20 cellular contexts compared by ENCODE assay signal in genomic region chr6:2507016-2507415, GRCh38.
"Had no signal": no experiment of that assay in that cellular context is flagged by ENCODE, and none has a peak within 500 bp of the region (broad histone marks: within the 10 kb centered on the region; RNA-seq: fewer than 3 reads in every experiment).

No MANE protein-coding gene starts in this region.

- H3K4me1 Mint-ChIP-seq: activated naive CD4-positive, alpha-beta T cell treated with anti-CD3 and anti-CD28 coated beads, Interleukin-2, amount 10 ng/mL, durations not matched to agents 7 days and 5 days; activated naive CD8-positive, alpha-beta T cell treated with anti-CD3 and anti-CD28 coated beads, Interleukin-2, amount 50 U/mL, for 24 hours; naive thymus-derived CD4-positive, alpha-beta T cell; stimulated activated effector memory CD8-positive, alpha-beta T cell treated with anti-CD3 and anti-CD28 coated beads, Interleukin-12 subunit alpha, Interleukin-12 subunit beta, amount 100 ng/mL, for 72 hours had no signal

- H3K27me3 ChIP-seq: right lobe of liver, upper lobe of right lung had no signal

- H3K4me1 ChIP-seq: pancreas, stomach, upper lobe of right lung had no signal

- H3K27ac Mint-ChIP-seq: activated naive CD4-positive, alpha-beta T cell treated with anti-CD3 and anti-CD28 coated beads, Interleukin-2, amount 10 ng/mL, durations not matched to agents 7 days and 5 days; activated naive CD8-positive, alpha-beta T cell treated with anti-CD3 and anti-CD28 coated beads, Interleukin-2, amount 50 U/mL, for 24 hours; naive thymus-derived CD4-positive, alpha-beta T cell; stimulated activated effector memory CD8-positive, alpha-beta T cell treated with anti-CD3 and anti-CD28 coated beads, Interleukin-12 subunit alpha, Interleukin-12 subunit beta, amount 100 ng/mL, for 72 hours had no signal

- H3K27ac ChIP-seq: esophagus muscularis mucosa, pancreas, right lobe of liver, stomach, upper lobe of right lung, VCaP had no signal

- H3K9me3 ChIP-seq: esophagus muscularis mucosa, pancreas, right lobe of liver, stomach, upper lobe of right lung had no signal

- H3K36me3 ChIP-seq: esophagus muscularis mucosa, pancreas, right lobe of liver, stomach, upper lobe of right lung had no signal

- ATAC-seq: activated naive CD8-positive, alpha-beta T cell treated with anti-CD3 and anti-CD28 coated beads, Interleukin-2, amount 50 U/mL, for 24 hours; naive thymus-derived CD4-positive, alpha-beta T cell; pancreas; right lobe of liver; stimulated activated effector memory CD8-positive, alpha-beta T cell treated with anti-CD3 and anti-CD28 coated beads, Interleukin-12 subunit alpha, Interleukin-12 subunit beta, amount 100 ng/mL, for 72 hours; upper lobe of right lung had no signal

- DNase-seq: activated CD4-positive, alpha-beta T cell treated with anti-CD3 and anti-CD28 coated beads, Interleukin-2, amount 50 U/mL, for 1 hour; activated CD4-positive, CD25-positive, alpha-beta regulatory T cell treated with anti-CD3 and anti-CD28 coated beads, Interleukin-2, amount 50 U/mL, for 72 hours; activated CD8-positive, alpha-beta memory T cell treated with anti-CD3 and anti-CD28 coated beads, Interleukin-2, amount 50 U/mL, for 4 hours; activated effector memory CD4-positive, alpha-beta T cell treated with Interleukin-2 at 50 U/mL for 16 hours; activated naive CD4-positive, alpha-beta T cell treated with anti-CD3 and anti-CD28 coated beads, Interleukin-2, amount 10 ng/mL, durations not matched to agents 7 days and 5 days; activated naive CD8-positive, alpha-beta T cell treated with anti-CD3 and anti-CD28 coated beads, Interleukin-2, amount 50 U/mL, for 24 hours; activated T-cell treated with anti-CD3 and anti-CD28 coated beads, Interleukin-2, amount 50 U/mL, for 48 hours; anterior cingulate cortex; effector CD4-positive, alpha-beta T cell; mesenchymal stem cell; naive thymus-derived CD4-positive, alpha-beta T cell; pancreas; right lobe of liver; stimulated activated CD4-positive, alpha-beta T cell treated with anti-CD3 and anti-CD28 coated beads, Interleukin-4, amount 100 ng/mL, for 24 hours; stomach; T-helper 2 cell; upper lobe of right lung had no signal

- H3K9me3 Mint-ChIP-seq: activated naive CD4-positive, alpha-beta T cell treated with anti-CD3 and anti-CD28 coated beads, Interleukin-2, amount 10 ng/mL, durations not matched to agents 7 days and 5 days; activated naive CD8-positive, alpha-beta T cell treated with anti-CD3 and anti-CD28 coated beads, Interleukin-2, amount 50 U/mL, for 24 hours; stimulated activated effector memory CD8-positive, alpha-beta T cell treated with anti-CD3 and anti-CD28 coated beads, Interleukin-12 subunit alpha, Interleukin-12 subunit beta, amount 100 ng/mL, for 72 hours had no signal

- H3K36me3 Mint-ChIP-seq: activated naive CD4-positive, alpha-beta T cell treated with anti-CD3 and anti-CD28 coated beads, Interleukin-2, amount 10 ng/mL, durations not matched to agents 7 days and 5 days; stimulated activated effector memory CD8-positive, alpha-beta T cell treated with anti-CD3 and anti-CD28 coated beads, Interleukin-12 subunit alpha, Interleukin-12 subunit beta, amount 100 ng/mL, for 72 hours had no signal

- H3K4me3 Mint-ChIP-seq: activated naive CD4-positive, alpha-beta T cell treated with anti-CD3 and anti-CD28 coated beads, Interleukin-2, amount 10 ng/mL, durations not matched to agents 7 days and 5 days; activated naive CD8-positive, alpha-beta T cell treated with anti-CD3 and anti-CD28 coated beads, Interleukin-2, amount 50 U/mL, for 24 hours; naive thymus-derived CD4-positive, alpha-beta T cell; stimulated activated effector memory CD8-positive, alpha-beta T cell treated with anti-CD3 and anti-CD28 coated beads, Interleukin-12 subunit alpha, Interleukin-12 subunit beta, amount 100 ng/mL, for 72 hours had no signal

- H3K4me3 ChIP-seq: esophagus muscularis mucosa, pancreas, right lobe of liver, stomach, upper lobe of right lung had no signal
